In genomic region chr9:85408494-85408893, GRCh38 we compare ENCODE assay signal across 16 cellular contexts.
DNase-seq lines count a peak whose midpoint lies in the region; ATAC-seq and TF ChIP-seq lines count a peak whose summit lies in the region.
"Had no signal": no experiment of that assay in that cellular context is flagged by ENCODE, and none has a peak within 500 bp of the region (broad histone marks: within the 10 kb centered on the region; RNA-seq: fewer than 3 reads in every experiment).

No MANE protein-coding gene starts in this region.

- no peak for TF ChIP-seq CTCF in 22Rv1 (IDR thresholded peaks at IDR 0.05)
- no peak for TF ChIP-seq CTCF in upper lobe of right lung (IDR thresholded peaks at IDR 0.05)

- H3K27ac ChIP-seq in 22Rv1 (peak overlapping the region; percentile 26; the same call in 1 of the 2 replicates), upper lobe of right lung (no peak overlapping the region)
- H3K27ac ChIP-seq: GM23248 had no signal

- H3K4me1 ChIP-seq in upper lobe of right lung, result no peaks in the 10 kb centered on the region

- H3K36me3 ChIP-seq in upper lobe of right lung, result no peaks in the 10 kb centered on the region

- H3K27me3 ChIP-seq in upper lobe of right lung, result no peaks in the 10 kb centered on the region

- H3K9me3 ChIP-seq in upper lobe of right lung, result no peaks in the 10 kb centered on the region

- no peak overlapping the region for H3K4me3 ChIP-seq in upper lobe of right lung
- H3K4me3 ChIP-seq: GM23248 had no signal

- ATAC-seq in upper lobe of right lung, result no peak
- no peak for ATAC-seq in HG03442 (IDR thresholded peaks at IDR 0.05; ENCODE audit: unreplicated experiment)
- ATAC-seq: T-helper 17 cell had no signal

- intact Hi-C loops in upper lobe of right lung (cut with DNase I), result no loop called here

- peak; percentile 89 for DNase-seq in DMS153 (lab: John Stamatoyannopoulos, UW)
- DNase-seq in NCI-H345 treated with DMSO at 0.1 percent for 48 hours (lab: John Stamatoyannopoulos, UW; ENCODE audit: unreplicated experiment), result peak; percentile 2
- DNase-seq in islet precursor cell, result peak; percentile 2
- DNase-seq in upper lobe of right lung, result no peak
- DNase-seq in LoVo (ENCODE audit: low spot score), result no peak
- DNase-seq: CD4-positive, alpha-beta memory T cell; GM23248; KBM-7; NCI-H1092; NCI-H1930; NCI-H446; NK-92 treated with Interleukin-12 subunit alpha and Interleukin-12 subunit beta, amount 100 ng/mL, for 24 hours; OCI-M1; T-helper 17 cell had no signal

Comparison
In these comparisons a context has a peak if more than half of its experiments do, and no peak if none do; other contexts are left out.
1. DNase-seq: peak in DMS153 (single experiment), NCI-H345 treated with DMSO at 0.1 percent for 48 hours (single experiment) and islet precursor cell (single experiment); none in upper lobe of right lung (single experiment) and LoVo (single experiment).